28 cellular contexts compared by ENCODE assay signal in the genomic region with DNA sequence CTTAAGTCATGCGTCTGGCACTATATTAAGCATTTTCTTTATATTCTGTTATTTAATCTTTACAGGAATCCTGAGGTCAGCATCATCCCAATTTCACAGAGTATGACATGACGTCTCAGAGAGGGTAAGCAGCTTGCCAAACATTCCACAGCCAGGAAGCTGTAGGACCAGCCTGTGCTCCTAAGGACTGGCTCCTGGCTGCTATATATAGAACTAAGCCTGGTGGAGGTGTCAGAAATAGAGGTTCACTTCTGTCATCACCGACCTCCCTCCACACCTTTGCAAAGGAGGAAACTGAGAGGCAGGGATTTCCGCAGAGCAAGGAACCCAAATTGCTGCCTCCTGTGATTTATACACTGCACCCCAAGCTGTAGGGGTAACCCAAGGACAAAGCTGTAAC. TPM values are rescaled to one million over a fixed set of nuclear protein-coding genes. Genes with fewer than 3 reads are reported as not detected.
A peak's percentile ranks its signal among the peaks of the same experiment; 100 is the strongest.
DNase-seq lines count a peak whose midpoint lies in the region; ATAC-seq and TF ChIP-seq lines count a peak whose summit lies in the region.
"Had no signal": no experiment of that assay in that cellular context is flagged by ENCODE, and none has a peak within 500 bp of the region (broad histone marks: within the 10 kb centered on the region; RNA-seq: fewer than 3 reads in every experiment).

No MANE protein-coding gene starts in this region.

- TF ChIP-seq POLR2A in heart left ventricle (IDR thresholded peaks at IDR 0.05) = peak in 1 of 2 donors; percentile 39

- POLR2A ChIA-PET in activated B cell treated with CpG ODN at 0.5 μM for 24 hours (lab: Charles Lee) = no interaction called here

- H3K4me3 ChIP-seq in heart left ventricle = peak overlapping the region in 5 of 12 donors; percentile 75 to 89 (median 86)
- H3K4me3 ChIP-seq: lung, prostate gland had no signal

- H3K9me3 ChIP-seq in heart left ventricle = no peaks in the 10 kb centered on the region
- H3K9me3 ChIP-seq: prostate gland, stomach, upper lobe of left lung had no signal

- DNase-seq in G401 (ENCODE audit: low spot score) = peak; percentile 95
- no peak for DNase-seq in activated B cell treated with CpG ODN at 0.5 μM for 24 hours
- peak in 2 of 5 donors; percentile 50 to 67 for DNase-seq in heart left ventricle
- DNase-seq in neural crest cell (ENCODE audit: low read depth, low spot score) = no peak
- DNase-seq in sciatic nerve (ENCODE audit: low spot score) = no peak
- DNase-seq: activated CD8-positive, alpha-beta memory T cell treated with anti-CD3 and anti-CD28 coated beads for 24 hours; activated naive CD8-positive, alpha-beta T cell treated with anti-CD3 and anti-CD28 coated beads, Interleukin-2, amount 50 U/mL, for 24 hours; activated T-cell treated with anti-CD3 and anti-CD28 coated beads, Interleukin-2, amount 50 U/mL, for 4 hours; brain microvascular endothelial cell; COR-L47; EL; foreskin fibroblast; H9; hypothalamus; islet precursor cell; NCI-H1417 treated with DMSO at 0.1 percent for 48 hours; NCI-H510A treated with DMSO at 0.1 percent for 48 hours; RPMI8226; small intestine; stimulated activated CD4-positive, alpha-beta T cell treated with anti-CD3 and anti-CD28 coated beads, Interleukin-4, amount 100 ng/mL, for 1 hour; stomach had no signal

- H3K4me3 Mint-ChIP-seq in activated B cell treated with CpG ODN at 0.5 μM for 24 hours = peak overlapping the region; percentile 58
- H3K4me3 Mint-ChIP-seq in neural crest cell = peak overlapping the region; percentile 85
- H3K4me3 Mint-ChIP-seq: activated naive CD8-positive, alpha-beta T cell treated with anti-CD3 and anti-CD28 coated beads, Interleukin-2, amount 50 U/mL, for 24 hours had no signal

- intact Hi-C loops in activated B cell treated with CpG ODN at 0.5 μM for 24 hours (cut with micrococcal nuclease) (loop anchor here (5.0 kb wide), 1 partner anchor 45 kb away; no protein-coding TSS in a partner anchor), heart left ventricle (cut with DNase I) (loop anchor here in 5 of 10 donors (2.0 to 5.0 kb wide), 4 partner anchors 35 to 45 kb away; no protein-coding TSS in a partner anchor), sciatic nerve (cut with DNase I) (loop anchor here (5.0 kb wide), 1 partner anchor 1710 kb away; no protein-coding TSS in a partner anchor)

- H3K36me3 ChIP-seq in heart left ventricle = no peaks in the 10 kb centered on the region
- H3K36me3 ChIP-seq: brain microvascular endothelial cell, prostate gland, stomach, upper lobe of left lung had no signal

- H3K27ac Mint-ChIP-seq in activated B cell treated with CpG ODN at 0.5 μM for 24 hours = no peak overlapping the region
- no peak overlapping the region for H3K27ac Mint-ChIP-seq in neural crest cell (ENCODE audit: unreplicated experiment)
- H3K27ac Mint-ChIP-seq: activated naive CD8-positive, alpha-beta T cell treated with anti-CD3 and anti-CD28 coated beads, Interleukin-2, amount 50 U/mL, for 24 hours; dendritic cell treated with granulocyte-macrophage colony-stimulating factor and Interleukin-4, amounts not matched to agents 40 ng/mL and 50 ng/mL, for 4 days had no signal

- H3K4me1 Mint-ChIP-seq in activated B cell treated with CpG ODN at 0.5 μM for 24 hours = peaks cover 15% of the 10 kb centered on the region
- peaks cover 8% of the 10 kb centered on the region for H3K4me1 Mint-ChIP-seq in neural crest cell

- H3K27me3 ChIP-seq in heart left ventricle = peaks cover 0 to 52% (median 0%) of the 10 kb centered on the region in 9 donors

- ATAC-seq in activated B cell treated with CpG ODN at 0.5 μM for 24 hours (ENCODE audit: low read depth) (no peak), heart left ventricle (peak; percentile 64 to 76 (median 68)), sciatic nerve (no peak), HG03521 (IDR thresholded peaks at IDR 0.05; ENCODE audit: unreplicated experiment) (no peak), HG03565 (IDR thresholded peaks at IDR 0.05; ENCODE audit: unreplicated experiment) (no peak)
- ATAC-seq: activated CD4-positive, CD25-positive, alpha-beta regulatory T cell treated with anti-CD3 and anti-CD28 coated beads, Interleukin-2, amount 50 U/mL, for 24 hours; activated naive CD8-positive, alpha-beta T cell treated with anti-CD3 and anti-CD28 coated beads, Interleukin-2, amount 50 U/mL, for 24 hours; activated T-cell treated with anti-CD3 and anti-CD28 coated beads, Interleukin-2, amount 50 U/mL, for 4 hours had no signal

- H3K27me3 Mint-ChIP-seq in activated B cell treated with CpG ODN at 0.5 μM for 24 hours (peaks cover 38% of the 10 kb centered on the region), neural crest cell (ENCODE audit: low read depth) (peaks cover 67% of the 10 kb centered on the region)

- peaks cover 0 to 45% (median 10%) of the 10 kb centered on the region in 12 donors for H3K4me1 ChIP-seq in heart left ventricle

- CTCF ChIA-PET in activated B cell treated with CpG ODN at 0.5 μM for 24 hours (lab: Charles Lee) = interaction anchor here (1.1 kb wide), 1 partner anchor 25 kb away, joined by 3 read pairs; no protein-coding TSS in a partner anchor

- 48 to 68% (median 51%) methylated on average over 4 of the region's 4 CpGs for WGBS in heart left ventricle, 4 donors

- H3K9me3 Mint-ChIP-seq in activated B cell treated with CpG ODN at 0.5 μM for 24 hours = no peaks in the 10 kb centered on the region
- no peaks in the 10 kb centered on the region for H3K9me3 Mint-ChIP-seq in neural crest cell
- H3K9me3 Mint-ChIP-seq: activated naive CD8-positive, alpha-beta T cell treated with anti-CD3 and anti-CD28 coated beads, Interleukin-2, amount 50 U/mL, for 24 hours; activated T-cell treated with anti-CD3 and anti-CD28 coated beads, Interleukin-2, amount 50 U/mL, for 4 hours; dendritic cell treated with granulocyte-macrophage colony-stimulating factor and Interleukin-4, amounts not matched to agents 40 ng/mL and 50 ng/mL, for 4 days; H9 had no signal

- in situ Hi-C loops in G401 (cut with HindIII; ENCODE audit: low sequenced_read_pairs) = no loop called here

- peak overlapping the region; percentile 69 to 99 (median 92) for H3K27ac ChIP-seq in heart left ventricle
- H3K27ac ChIP-seq: brain microvascular endothelial cell, prostate gland, stomach had no signal

- TF ChIP-seq CTCF in activated B cell treated with CpG ODN at 0.5 μM for 24 hours (IDR thresholded peaks at IDR 0.05) (no peak), heart left ventricle (IDR thresholded peaks at IDR 0.05) (no peak), neural crest cell (conservative IDR thresholded peaks at IDR 0.05) (no peak)

- no peaks in the 10 kb centered on the region for H3K36me3 Mint-ChIP-seq in activated B cell treated with CpG ODN at 0.5 μM for 24 hours (ENCODE audit: low read depth)
- H3K36me3 Mint-ChIP-seq in neural crest cell (ENCODE audit: low read depth) = no peaks in the 10 kb centered on the region

RNA-seq across cellular contexts. Expression of a gene that starts 37.9 kb away (rescaled TPM):
- total RNA-seq in G401 (2014; rRNA removed; shearing (Covaris generic)) = 9.5 and 11.8 TPM in 2 replicates
- 1.8 and 2.0 TPM in 2 replicates for total RNA-seq in activated B cell treated with CpG ODN at 0.5 μM for 24 hours
- 1,000 to 10,000 TPM in 3 of 9 donors, 100 to 1,000 TPM in 6; 294 to 1,429 (median 742) TPM for total RNA-seq in heart left ventricle
- 100 to 1,000 TPM; 505 to 873 TPM for polyA plus RNA-seq in heart left ventricle
- 52.5 and 58.9 TPM in 2 replicates for total RNA-seq in neural crest cell
- total RNA-seq in sciatic nerve = 7.4 TPM

RNA-seq across cellular contexts. Expression of a gene that starts 53.2 kb away (rescaled TPM):
- total RNA-seq in G401 (2014; rRNA removed; shearing (Covaris generic)) = 18.6 and 21.3 TPM in 2 replicates
- 25.6 and 31.1 TPM in 2 replicates for total RNA-seq in activated B cell treated with CpG ODN at 0.5 μM for 24 hours
- 10 to 100 TPM; 10.1 to 18.0 (median 14.3) TPM for total RNA-seq in heart left ventricle
- 10 to 100 TPM; 13.2 to 14.9 TPM for polyA plus RNA-seq in heart left ventricle
- 34.0 and 35.6 TPM in 2 replicates for total RNA-seq in neural crest cell
- 18.2 TPM for total RNA-seq in sciatic nerve

Comparison
In these comparisons a context has a peak if more than half of its experiments do, and no peak if none do; other contexts are left out.
1. ATAC-seq: peak in heart left ventricle (4 of 4); none in activated B cell treated with CpG ODN at 0.5 μM for 24 hours (single experiment), sciatic nerve (single experiment), HG03521 (single experiment) and HG03565 (single experiment).